ENCODE assay signal across 22 cellular contexts in the genomic region with DNA sequence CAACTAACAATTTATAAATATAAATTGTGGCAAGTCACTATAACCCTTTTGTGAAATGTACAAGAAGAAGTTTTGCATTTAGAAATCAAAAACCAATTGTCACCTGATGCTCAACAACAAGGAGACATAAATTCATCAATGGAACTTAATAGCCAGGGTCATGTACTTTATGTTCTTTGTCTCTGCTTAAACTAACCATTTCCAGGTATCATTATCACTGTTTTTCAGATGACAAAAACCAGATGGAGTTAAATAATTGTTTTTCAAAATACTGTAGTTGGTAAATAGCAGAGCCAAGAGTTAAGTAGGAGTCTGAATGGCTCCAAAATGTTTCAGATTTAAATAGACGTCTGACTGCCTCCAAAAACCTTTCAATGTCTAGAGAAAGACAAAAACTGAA.
"Had no signal": no experiment of that assay in that cellular context is flagged by ENCODE, and none has a peak within 500 bp of the region (broad histone marks: within the 10 kb centered on the region; RNA-seq: fewer than 3 reads in every experiment).

No MANE protein-coding gene starts in this region.

- H3K9me3 ChIP-seq: neutrophil, pancreas, prostate gland, right lobe of liver, sigmoid colon, stomach, thoracic aorta, thyroid gland, tibial nerve, upper lobe of left lung, vagina had no signal

- H3K27me3 ChIP-seq: neutrophil, pancreas, right lobe of liver, sigmoid colon, stomach, thyroid gland, tibial nerve, upper lobe of left lung, vagina had no signal

- H3K36me3 ChIP-seq: neutrophil, pancreas, prostate gland, right lobe of liver, stomach, thoracic aorta, thyroid gland, tibial nerve, upper lobe of left lung, vagina had no signal

- H3K4me3 ChIP-seq: pancreas, prostate gland, right lobe of liver, sigmoid colon, stomach, thoracic aorta, thyroid gland, tibial nerve, upper lobe of left lung, vagina had no signal

- ATAC-seq: stimulated activated effector memory CD8-positive, alpha-beta T cell treated with anti-CD3 and anti-CD28 coated beads, Interleukin-12 subunit alpha, Interleukin-12 subunit beta, amount 100 ng/mL, for 72 hours had no signal

- H3K27ac ChIP-seq: neutrophil, pancreas, prostate gland, right lobe of liver, sigmoid colon, stomach, thoracic aorta, thyroid gland, tibial nerve, upper lobe of left lung, vagina had no signal

- H3K4me1 ChIP-seq: pancreas, prostate gland, right lobe of liver, thyroid gland, tibial nerve, upper lobe of left lung, vagina had no signal

- DNase-seq: nephron progenitor cell; nucleus accumbens; pancreas; retina; right cardiac atrium; right lobe of liver; sigmoid colon; stimulated activated CD4-positive, alpha-beta T cell treated with anti-CD3 and anti-CD28 coated beads, Interleukin-15, amount 100 ng/mL, for 24 hours; stimulated activated CD4-positive, alpha-beta T cell treated with anti-CD3 and anti-CD28 coated beads, Interleukin-2, amount 100 ng/mL, for 24 hours; stimulated activated CD4-positive, alpha-beta T cell treated with anti-CD3 and anti-CD28 coated beads, Interleukin-2, amount 100 ng/mL, for 48 hours; stimulated activated CD4-positive, alpha-beta T cell treated with anti-CD3 and anti-CD28 coated beads, Interleukin-4, amount 100 ng/mL, for 24 hours; stimulated activated naive B cell treated with anti-CD40 and anti-IgM and Interleukin-4, amounts not matched to agents 10 μg/mL and 1 μg/mL and 100 μg/mL, for 72 hours; stimulated activated naive CD4-positive, alpha-beta T cell treated with Interleukin-2 at 50 U/mL for 16 hours; stomach; thyroid gland; upper lobe of left lung had no signal
